20 cellular contexts compared by ENCODE assay signal in genomic region chr5:120740989-120741388, GRCh38.
"Had no signal": no experiment of that assay in that cellular context is flagged by ENCODE, and none has a peak within 500 bp of the region (broad histone marks: within the 10 kb centered on the region; RNA-seq: fewer than 3 reads in every experiment).

No MANE protein-coding gene starts in this region.

- H3K36me3 ChIP-seq: MG63, SJSA1 had no signal

- H3K27me3 ChIP-seq: MG63, SJSA1 had no signal

- H3K27ac ChIP-seq: SJSA1, SK-N-MC had no signal

- H3K4me1 ChIP-seq: SJSA1 had no signal

- H3K4me3 ChIP-seq: MG63, SJSA1, SK-N-MC had no signal

- DNase-seq: Karpas-422, KG1, MG63, NCI-H1092 treated with DMSO at 0.1 percent for 48 hours, NCI-H1436, NCI-H187, NCI-H2029, NCI-H2081 treated with DMSO at 0.1 percent for 48 hours, NCI-H2171, NCI-H226, NCI-H446, NCI-H510A, NCI-H524 treated with DMSO at 0.1 percent for 48 hours, NCI-H69, NCI-H774, Right ventricle myocardium superior, RPMI8226, SIG-M5 had no signal

- H3K9me3 ChIP-seq: MG63, SJSA1 had no signal
